In genomic region chr2:239290618-239291504, GRCh38 we compare ENCODE assay signal across 9 cellular contexts.
DNase-seq lines count a peak whose midpoint lies in the region; ATAC-seq and TF ChIP-seq lines count a peak whose summit lies in the region.
"Had no signal": no experiment of that assay in that cellular context is flagged by ENCODE, and none has a peak within 500 bp of the region (broad histone marks: within the 10 kb centered on the region; RNA-seq: fewer than 3 reads in every experiment).

No MANE protein-coding gene starts in this region.

- H3K27ac ChIP-seq in breast epithelium, result peak overlapping the region; percentile 49 to 59
- peak overlapping the region; percentile 93 for H3K27ac ChIP-seq in ectodermal cell (ENCODE audit: insufficient read depth, low read depth, low read length, poor library complexity, severe bottlenecking)
- H3K27ac ChIP-seq in aorta (ENCODE audit: low read depth in 1 of 2, low read length in 2 of 2), result peak overlapping the region; percentile 63 to 64

- no peak overlapping the region for H3K4me3 Mint-ChIP-seq in MCF 10A (ENCODE audit: unreplicated experiment)

- TF ChIP-seq POLR2A in breast epithelium (IDR thresholded peaks at IDR 0.05) (no peak), lower leg skin (IDR thresholded peaks at IDR 0.05) (no peak)

- CTCF ChIA-PET in MCF 10A (lab: Yijun Ruan, JAX), result no interaction called here

- no peaks in the 10 kb centered on the region for H3K9me3 ChIP-seq in breast epithelium
- no peaks in the 10 kb centered on the region for H3K9me3 ChIP-seq in ectodermal cell (ENCODE audit: control insufficient read depth, low read length)
- H3K9me3 ChIP-seq in aorta (ENCODE audit: control insufficient read depth, low read length), result no peaks in the 10 kb centered on the region

- POLR2A ChIA-PET in MCF 10A (lab: Yijun Ruan, JAX), result no interaction called here

- no peaks in the 10 kb centered on the region for H3K4me1 ChIP-seq in breast epithelium
- H3K4me1 ChIP-seq in ectodermal cell (ENCODE audit: control insufficient read depth, insufficient read depth, low read length), result peaks cover 62% of the 10 kb centered on the region
- H3K4me1 ChIP-seq in aorta (ENCODE audit: control insufficient read depth in 1 of 2, insufficient read depth in 2 of 2, low read length in 2 of 2), result peaks cover 0 to 3% of the 10 kb centered on the region in 2 donors

- no peak overlapping the region for H3K27ac Mint-ChIP-seq in MCF 10A (ENCODE audit: low read depth, unreplicated experiment)

- no peaks in the 10 kb centered on the region for H3K36me3 Mint-ChIP-seq in MCF 10A (ENCODE audit: insufficient read depth, unreplicated experiment)

- intact Hi-C loops in breast epithelium (cut with DNase I; ENCODE audit: low total_unique reads) (no loop called here), MCF 10A (cut with micrococcal nuclease) (no loop called here), aorta (cut with DNase I) (loop anchor here in 1 of 2 donors (5.0 to 10.0 kb wide), 2 partner anchors 69 to 146 kb away; no protein-coding TSS in a partner anchor), lower leg skin (cut with DNase I; ENCODE audit: low total_unique reads) (no loop called here)

- H3K27me3 ChIP-seq in breast epithelium (no peaks in the 10 kb centered on the region), ectodermal cell (ENCODE audit: control insufficient read depth, insufficient read depth, low read length, poor library complexity, severe bottlenecking) (no peaks in the 10 kb centered on the region), aorta (ENCODE audit: control insufficient read depth in 1 of 2, insufficient read depth in 2 of 2, low read length in 1 of 2) (no peaks in the 10 kb centered on the region)

- no peaks in the 10 kb centered on the region for H3K27me3 Mint-ChIP-seq in MCF 10A (ENCODE audit: insufficient read depth, unreplicated experiment)

- TF ChIP-seq CTCF in breast epithelium (IDR thresholded peaks at IDR 0.05) (no peak), MCF 10A (IDR thresholded peaks at IDR 0.05; ENCODE audit: unreplicated experiment) (no peak), lower leg skin (IDR thresholded peaks at IDR 0.05) (no peak)

- H3K4me3 ChIP-seq in breast epithelium, result no peak overlapping the region
- H3K4me3 ChIP-seq in ectodermal cell (ENCODE audit: insufficient read depth, low read depth, low read length), result no peak overlapping the region
- no peak overlapping the region for H3K4me3 ChIP-seq in aorta (ENCODE audit: low read length in 2 of 2)
- H3K4me3 ChIP-seq in lower leg skin (ENCODE audit: low read depth, poor library complexity, severe bottlenecking), result no peak overlapping the region

- WGBS in ectodermal cell, 2 experiments, result 72 to 73% methylated on average over 40 of the region's 40 CpGs
- WGBS in aorta, 2 donors, result 52 to 55% methylated on average over 40 of the region's 40 CpGs
- 60 to 64% methylated on average over 33 to 40 of the region's 40 CpGs for WGBS in lower leg skin, 2 donors

- no TSS peak for BruUV-seq in MCF 10A (replicated peaks; lab: Mats Ljungman, UMichigan)

- ATAC-seq in aorta (ENCODE audit: low FRiP score) (peak; percentile 71), HG02970 (IDR thresholded peaks at IDR 0.05; ENCODE audit: low FRiP score, unreplicated experiment) (no peak), GM18870 (IDR thresholded peaks at IDR 0.05; ENCODE audit: unreplicated experiment) (no peak)

- H3K4me1 Mint-ChIP-seq in MCF 10A (ENCODE audit: insufficient read depth, unreplicated experiment), result peaks cover 5% of the 10 kb centered on the region

- peak; percentile 38 to 50 for DNase-seq in breast epithelium (ENCODE audit: low spot score in 2 of 2)
- no peak for DNase-seq in MCF 10A (ENCODE audit: unreplicated experiment)
- DNase-seq in midbrain (lab: John Stamatoyannopoulos, UW), result peak; percentile 65
- peak; percentile 76 to 84 for DNase-seq in aorta
- no peak for DNase-seq in lower leg skin (ENCODE audit: low spot score in 2 of 2)
- DNase-seq: activated CD8-positive, alpha-beta memory T cell treated with anti-CD3 and anti-CD28 coated beads, Interleukin-2, amount 50 U/mL, for 48 hours had no signal

- H3K9me3 Mint-ChIP-seq in MCF 10A (ENCODE audit: unreplicated experiment), result no peaks in the 10 kb centered on the region

- no peaks in the 10 kb centered on the region for H3K36me3 ChIP-seq in breast epithelium
- H3K36me3 ChIP-seq in ectodermal cell (ENCODE audit: control insufficient read depth, insufficient read depth, low read length), result no peaks in the 10 kb centered on the region
- H3K36me3 ChIP-seq in aorta (ENCODE audit: control insufficient read depth in 1 of 2, insufficient read depth in 2 of 2, low read length in 1 of 2), result no peaks in the 10 kb centered on the region

Comparison
In these comparisons a context has a peak if more than half of its experiments do, and no peak if none do; other contexts are left out.
1. DNase-seq: peak in breast epithelium (2 of 2), midbrain (single experiment) and aorta (2 of 2); none in MCF 10A (single experiment) and lower leg skin (0 of 2).
2. Peak in every context shown above with its lines, with median percentiles within 50 percentile points of each other: H3K27ac ChIP-seq.